33 cellular contexts compared by ENCODE assay signal in the genomic region with DNA sequence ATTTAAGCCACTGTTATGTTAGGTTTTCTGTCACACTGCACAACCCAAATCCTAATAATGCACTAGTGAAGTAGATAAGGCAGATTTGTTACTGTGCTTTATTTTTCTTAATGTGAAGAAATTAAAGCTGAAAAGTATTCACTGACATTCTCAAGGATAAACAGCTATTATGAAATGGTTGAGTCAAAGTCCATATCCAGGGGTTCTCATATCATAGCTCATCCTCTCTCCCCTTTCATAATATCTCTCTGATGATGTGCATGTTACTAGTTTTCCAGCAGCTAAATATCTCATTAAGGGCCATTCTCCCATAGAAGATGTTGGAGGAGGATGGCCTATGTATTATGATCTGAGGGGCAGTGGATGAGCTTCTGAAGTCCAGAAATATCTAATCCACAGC. TPM values are rescaled to one million over a fixed set of nuclear protein-coding genes. Genes with fewer than 3 reads are reported as not detected.
"Had no signal": no experiment of that assay in that cellular context is flagged by ENCODE, and none has a peak within 500 bp of the region (broad histone marks: within the 10 kb centered on the region; RNA-seq: fewer than 3 reads in every experiment).

No MANE protein-coding gene starts in this region.

- FAIRE-seq: colon had no signal

- H3K27me3 ChIP-seq: adrenal gland, ascending aorta, gastrocnemius medialis, heart left ventricle had no signal

- H3K4me1 ChIP-seq: adrenal gland, ascending aorta, gastrocnemius medialis, heart left ventricle had no signal

- H3K4me3 Mint-ChIP-seq: activated CD4-positive, alpha-beta memory T cell treated with anti-CD3 and anti-CD28 coated beads, Interleukin-2, amount 10 ng/mL, durations not matched to agents 7 days and 5 days; activated CD4-positive, alpha-beta T cell treated with anti-CD3 and anti-CD28 coated beads for 36 hours; activated CD4-positive, alpha-beta T cell treated with anti-CD3 and anti-CD28 coated beads, Interleukin-2, amount 10 ng/mL, durations not matched to agents 24 days and 14 days; activated naive CD4-positive, alpha-beta T cell treated with anti-CD3 and anti-CD28 coated beads for 36 hours; activated naive CD4-positive, alpha-beta T cell treated with anti-CD3 and anti-CD28 coated beads, Interleukin-2, amount 50 U/mL, for 24 hours; activated naive CD8-positive, alpha-beta T cell treated with anti-CD3 and anti-CD28 coated beads for 36 hours; activated naive CD8-positive, alpha-beta T cell treated with anti-CD3 and anti-CD28 coated beads, Interleukin-2, amount 50 U/mL, for 24 hours; activated T-cell treated with anti-CD3 and anti-CD28 coated beads, Interleukin-2, amount 50 U/mL, for 4 hours; brain; effector memory CD8-positive, alpha-beta T cell; T-cell; T-helper 1 cell treated with Interleukin-12 subunit alpha and Interleukin-12 subunit beta and Interleukin-4 antibody, amounts not matched to agents 30 μg/mL and 1 μg/mL, for 36 hours; T-helper 2 cell treated with Interferon-gamma antibody and Interleukin-4, amounts not matched to agents 5 μg/mL and 100 μg/mL, for 36 hours had no signal

- H3K36me3 ChIP-seq: adrenal gland, ascending aorta, gastrocnemius medialis, heart left ventricle had no signal

- H3K4me1 Mint-ChIP-seq: activated CD4-positive, alpha-beta memory T cell treated with anti-CD3 and anti-CD28 coated beads, Interleukin-2, amount 10 ng/mL, durations not matched to agents 7 days and 5 days; activated CD4-positive, alpha-beta T cell treated with anti-CD3 and anti-CD28 coated beads for 36 hours; activated CD4-positive, alpha-beta T cell treated with anti-CD3 and anti-CD28 coated beads, Interleukin-2, amount 10 ng/mL, durations not matched to agents 24 days and 14 days; activated naive CD4-positive, alpha-beta T cell treated with anti-CD3 and anti-CD28 coated beads, Interleukin-2, amount 50 U/mL, for 24 hours; activated naive CD8-positive, alpha-beta T cell treated with anti-CD3 and anti-CD28 coated beads for 36 hours; activated naive CD8-positive, alpha-beta T cell treated with anti-CD3 and anti-CD28 coated beads, Interleukin-2, amount 50 U/mL, for 24 hours; T-cell had no signal

- H3K27ac Mint-ChIP-seq: activated CD4-positive, alpha-beta memory T cell treated with anti-CD3 and anti-CD28 coated beads, Interleukin-2, amount 10 ng/mL, durations not matched to agents 7 days and 5 days; activated CD4-positive, alpha-beta T cell treated with anti-CD3 and anti-CD28 coated beads for 36 hours; activated CD4-positive, alpha-beta T cell treated with anti-CD3 and anti-CD28 coated beads, Interleukin-2, amount 10 ng/mL, durations not matched to agents 24 days and 14 days; activated naive CD4-positive, alpha-beta T cell treated with anti-CD3 and anti-CD28 coated beads for 36 hours; activated naive CD4-positive, alpha-beta T cell treated with anti-CD3 and anti-CD28 coated beads, Interleukin-2, amount 50 U/mL, for 24 hours; activated naive CD8-positive, alpha-beta T cell treated with anti-CD3 and anti-CD28 coated beads for 36 hours; activated naive CD8-positive, alpha-beta T cell treated with anti-CD3 and anti-CD28 coated beads, Interleukin-2, amount 50 U/mL, for 24 hours; activated T-helper 2 cell treated with anti-CD3 and anti-CD28 coated beads, Interferon-gamma antibody, Interleukin-2, Interleukin-4, amounts not matched to agents 10 μg/mL and 5 μg/mL and 100 μg/mL, durations not matched to agents 14 hours and 24 hours and 36 hours; brain; effector memory CD8-positive, alpha-beta T cell; T-cell; T-helper 1 cell treated with Interleukin-12 subunit alpha and Interleukin-12 subunit beta and Interleukin-4 antibody, amounts not matched to agents 30 μg/mL and 1 μg/mL, for 36 hours; T-helper 2 cell treated with Interferon-gamma antibody and Interleukin-4, amounts not matched to agents 5 μg/mL and 100 μg/mL, for 36 hours had no signal

- H3K27ac ChIP-seq: adrenal gland, ascending aorta, gastrocnemius medialis, heart left ventricle had no signal

- H3K36me3 Mint-ChIP-seq: activated naive CD4-positive, alpha-beta T cell treated with anti-CD3 and anti-CD28 coated beads, Interleukin-2, amount 50 U/mL, for 24 hours; activated naive CD8-positive, alpha-beta T cell treated with anti-CD3 and anti-CD28 coated beads for 36 hours; brain; T-cell had no signal

- DNase-seq: activated CD4-positive, alpha-beta memory T cell treated with anti-CD3 and anti-CD28 coated beads, Interleukin-2, amount 10 ng/mL, durations not matched to agents 7 days and 5 days; activated CD4-positive, alpha-beta T cell treated with anti-CD3 and anti-CD28 coated beads for 36 hours; activated CD4-positive, alpha-beta T cell treated with anti-CD3 and anti-CD28 coated beads, Interleukin-2, amount 10 ng/mL, durations not matched to agents 24 days and 14 days; activated CD4-positive, CD25-positive, alpha-beta regulatory T cell; activated CD4-positive, CD25-positive, alpha-beta regulatory T cell treated with anti-CD3 and anti-CD28 coated beads, Interleukin-2, amount 50 U/mL, for 72 hours; activated CD8-positive, alpha-beta memory T cell treated with anti-CD3 and anti-CD28 coated beads for 24 hours; activated effector memory CD4-positive, alpha-beta T cell treated with anti-CD3 and anti-CD28 coated beads, Interleukin-2, amount 50 U/mL, for 16 hours; activated naive CD4-positive, alpha-beta T cell treated with anti-CD3 and anti-CD28 coated beads for 36 hours; activated naive CD8-positive, alpha-beta T cell treated with anti-CD3 and anti-CD28 coated beads for 36 hours; activated naive CD8-positive, alpha-beta T cell treated with anti-CD3 and anti-CD28 coated beads, Interleukin-2, amount 50 U/mL, for 24 hours; activated T-cell treated with anti-CD3 and anti-CD28 coated beads, Interleukin-2, amount 50 U/mL, for 4 hours; adrenal gland; caudate nucleus; cortex of kidney; dermis blood vessel endothelial cell; effector CD4-positive, alpha-beta T cell; effector memory CD8-positive, alpha-beta T cell; foreskin fibroblast; gastrocnemius medialis; glutamatergic neuron; heart left ventricle; SW 1271; T-cell; T1000 had no signal

- ATAC-seq: activated CD4-positive, alpha-beta T cell treated with anti-CD3 and anti-CD28 coated beads for 36 hours; activated naive CD8-positive, alpha-beta T cell treated with anti-CD3 and anti-CD28 coated beads, Interleukin-2, amount 50 U/mL, for 24 hours; activated T-cell treated with anti-CD3 and anti-CD28 coated beads, Interleukin-2, amount 50 U/mL, for 4 hours; effector memory CD8-positive, alpha-beta T cell; esophagus mucosa; gastrocnemius medialis; heart left ventricle; T-cell had no signal

- H3K4me3 ChIP-seq: adrenal gland, ascending aorta, gastrocnemius medialis, heart left ventricle had no signal

- H3K9me3 Mint-ChIP-seq: activated naive CD4-positive, alpha-beta T cell treated with anti-CD3 and anti-CD28 coated beads, Interleukin-2, amount 50 U/mL, for 24 hours had no signal

RNA-seq across cellular contexts. Expression of a gene that starts 53.6 kb away (rescaled TPM):
- total RNA-seq: activated CD4-positive, alpha-beta memory T cell treated with anti-CD3 and anti-CD28 coated beads, Interleukin-2, amount 10 ng/mL, durations not matched to agents 7 days and 5 days; activated CD4-positive, alpha-beta T cell treated with anti-CD3 and anti-CD28 coated beads for 36 hours; activated CD4-positive, alpha-beta T cell treated with anti-CD3 and anti-CD28 coated beads, Interleukin-2, amount 10 ng/mL, durations not matched to agents 24 days and 14 days; activated naive CD4-positive, alpha-beta T cell treated with anti-CD3 and anti-CD28 coated beads for 36 hours; activated naive CD8-positive, alpha-beta T cell treated with anti-CD3 and anti-CD28 coated beads for 36 hours; activated T-cell treated with anti-CD3 and anti-CD28 coated beads, Interleukin-2, amount 50 U/mL, for 4 hours; activated T-helper 2 cell treated with anti-CD3 and anti-CD28 coated beads, Interferon-gamma antibody, Interleukin-2, Interleukin-4, amounts not matched to agents 10 μg/mL and 5 μg/mL and 100 μg/mL, durations not matched to agents 14 hours and 24 hours and 36 hours; adrenal gland; dermis blood vessel endothelial cell; epithelial cell of proximal tubule; gastrocnemius medialis; T-cell had no signal
- polyA plus RNA-seq: adrenal gland had no signal
